In genomic region chr6:140782941-140783340, GRCh38 we compare ENCODE assay signal across 25 cellular contexts.
"Had no signal": no experiment of that assay in that cellular context is flagged by ENCODE, and none has a peak within 500 bp of the region (broad histone marks: within the 10 kb centered on the region; RNA-seq: fewer than 3 reads in every experiment).

No MANE protein-coding gene starts in this region.

- H3K4me1 Mint-ChIP-seq: activated CD4-positive, alpha-beta T cell treated with anti-CD3 and anti-CD28 coated beads, Interleukin-2, amount 10 ng/mL, durations not matched to agents 7 days and 5 days; activated CD8-positive, alpha-beta memory T cell treated with anti-CD3 and anti-CD28 coated beads, Interleukin-2, amount 10 ng/mL, durations not matched to agents 7 days and 5 days; activated naive CD4-positive, alpha-beta T cell treated with anti-CD3 and anti-CD28 coated beads, Interleukin-2, amount 10 ng/mL, durations not matched to agents 7 days and 5 days; nephron; stimulated activated naive B cell treated with anti-CD40 and anti-IgM and Interleukin-4, amounts not matched to agents 10 μg/mL and 1 μg/mL and 100 μg/mL, for 72 hours had no signal

- H3K27me3 ChIP-seq: brain microvascular endothelial cell, dorsolateral prefrontal cortex, right lobe of liver, vagina had no signal

- H3K9me3 Mint-ChIP-seq: activated CD4-positive, alpha-beta T cell treated with anti-CD3 and anti-CD28 coated beads, Interleukin-2, amount 10 ng/mL, durations not matched to agents 7 days and 5 days; activated CD8-positive, alpha-beta T cell treated with anti-CD3 and anti-CD28 coated beads for 36 hours; activated naive CD4-positive, alpha-beta T cell treated with anti-CD3 and anti-CD28 coated beads, Interleukin-2, amount 10 ng/mL, durations not matched to agents 7 days and 5 days; effector memory CD8-positive, alpha-beta T cell; stimulated activated naive B cell treated with anti-CD40 and anti-IgM and Interleukin-4, amounts not matched to agents 10 μg/mL and 1 μg/mL and 100 μg/mL, for 72 hours; type B pancreatic cell had no signal

- H3K27me3 Mint-ChIP-seq: activated CD8-positive, alpha-beta T cell treated with anti-CD3 and anti-CD28 coated beads for 36 hours; activated naive CD4-positive, alpha-beta T cell treated with anti-CD3 and anti-CD28 coated beads, Interleukin-2, amount 10 ng/mL, durations not matched to agents 7 days and 5 days; effector memory CD8-positive, alpha-beta T cell; stimulated activated naive B cell treated with anti-CD40 and anti-IgM and Interleukin-4, amounts not matched to agents 10 μg/mL and 1 μg/mL and 100 μg/mL, for 72 hours; type B pancreatic cell had no signal

- ATAC-seq: activated CD8-positive, alpha-beta memory T cell treated with anti-CD3 and anti-CD28 coated beads, Interleukin-2, amount 10 ng/mL, durations not matched to agents 7 days and 5 days; activated CD8-positive, alpha-beta T cell treated with anti-CD3 and anti-CD28 coated beads for 36 hours; effector memory CD8-positive, alpha-beta T cell; left ventricle myocardium superior; right lobe of liver; stimulated activated naive B cell treated with anti-CD40 and anti-IgM and Interleukin-4, amounts not matched to agents 10 μg/mL and 1 μg/mL and 100 μg/mL, for 72 hours had no signal

- FAIRE-seq: colon, small intestine had no signal

- H3K36me3 ChIP-seq: brain microvascular endothelial cell, right lobe of liver, vagina, WERI-Rb-1 had no signal

- H3K4me3 ChIP-seq: dorsolateral prefrontal cortex, right lobe of liver, vagina had no signal

- H3K27ac Mint-ChIP-seq: activated CD4-positive, alpha-beta T cell treated with anti-CD3 and anti-CD28 coated beads, Interleukin-2, amount 10 ng/mL, durations not matched to agents 7 days and 5 days; activated CD8-positive, alpha-beta memory T cell treated with anti-CD3 and anti-CD28 coated beads, Interleukin-2, amount 10 ng/mL, durations not matched to agents 7 days and 5 days; activated CD8-positive, alpha-beta T cell treated with anti-CD3 and anti-CD28 coated beads for 36 hours; activated naive CD4-positive, alpha-beta T cell treated with anti-CD3 and anti-CD28 coated beads, Interleukin-2, amount 10 ng/mL, durations not matched to agents 7 days and 5 days; effector memory CD8-positive, alpha-beta T cell; nephron; stimulated activated naive B cell treated with anti-CD40 and anti-IgM and Interleukin-4, amounts not matched to agents 10 μg/mL and 1 μg/mL and 100 μg/mL, for 72 hours; type B pancreatic cell had no signal

- H3K4me3 Mint-ChIP-seq: activated CD4-positive, alpha-beta T cell treated with anti-CD3 and anti-CD28 coated beads, Interleukin-2, amount 10 ng/mL, durations not matched to agents 7 days and 5 days; activated CD8-positive, alpha-beta memory T cell treated with anti-CD3 and anti-CD28 coated beads, Interleukin-2, amount 10 ng/mL, durations not matched to agents 7 days and 5 days; activated CD8-positive, alpha-beta T cell treated with anti-CD3 and anti-CD28 coated beads for 36 hours; activated naive CD4-positive, alpha-beta T cell treated with anti-CD3 and anti-CD28 coated beads, Interleukin-2, amount 10 ng/mL, durations not matched to agents 7 days and 5 days; effector memory CD8-positive, alpha-beta T cell; nephron; stimulated activated naive B cell treated with anti-CD40 and anti-IgM and Interleukin-4, amounts not matched to agents 10 μg/mL and 1 μg/mL and 100 μg/mL, for 72 hours; type B pancreatic cell had no signal

- DNase-seq: activated CD4-positive, alpha-beta T cell treated with anti-CD3 and anti-CD28 coated beads, Interleukin-2, amount 10 ng/mL, durations not matched to agents 7 days and 5 days; activated CD4-positive, CD25-positive, alpha-beta regulatory T cell treated with anti-CD3 and anti-CD28 coated beads, Interleukin-2, amount 50 U/mL, for 72 hours; activated CD8-positive, alpha-beta memory T cell treated with anti-CD3 and anti-CD28 coated beads, Interleukin-2, amount 10 ng/mL, durations not matched to agents 7 days and 5 days; activated CD8-positive, alpha-beta T cell treated with anti-CD3 and anti-CD28 coated beads for 36 hours; activated effector memory CD4-positive, alpha-beta T cell treated with anti-CD3 and anti-CD28 coated beads, Interleukin-2, amount 50 U/mL, for 16 hours; activated naive CD4-positive, alpha-beta T cell treated with anti-CD3 and anti-CD28 coated beads, Interleukin-2, amount 10 ng/mL, durations not matched to agents 7 days and 5 days; activated T-cell treated with anti-CD3 and anti-CD28 coated beads for 4 hours; anterior cingulate cortex; brain microvascular endothelial cell; central memory CD4-positive, alpha-beta T cell; dorsolateral prefrontal cortex; effector memory CD8-positive, alpha-beta T cell; left ventricle myocardium superior; mammary epithelial cell; midbrain; nucleus accumbens; right lobe of liver; stimulated activated CD4-positive, alpha-beta T cell treated with anti-CD3 and anti-CD28 coated beads, Interleukin-15, amount 100 ng/mL, for 24 hours; stimulated activated naive B cell treated with anti-CD40 and anti-IgM and Interleukin-4, amounts not matched to agents 10 μg/mL and 1 μg/mL and 100 μg/mL, for 72 hours; WERI-Rb-1 had no signal

- H3K27ac ChIP-seq: brain microvascular endothelial cell, dorsolateral prefrontal cortex, right lobe of liver, vagina, WERI-Rb-1 had no signal

- H3K36me3 Mint-ChIP-seq: activated CD8-positive, alpha-beta memory T cell treated with anti-CD3 and anti-CD28 coated beads, Interleukin-2, amount 10 ng/mL, durations not matched to agents 7 days and 5 days; activated naive CD4-positive, alpha-beta T cell treated with anti-CD3 and anti-CD28 coated beads, Interleukin-2, amount 10 ng/mL, durations not matched to agents 7 days and 5 days; stimulated activated naive B cell treated with anti-CD40 and anti-IgM and Interleukin-4, amounts not matched to agents 10 μg/mL and 1 μg/mL and 100 μg/mL, for 72 hours; type B pancreatic cell had no signal

- H3K4me1 ChIP-seq: right lobe of liver, vagina had no signal

- H3K9me3 ChIP-seq: right lobe of liver, vagina had no signal
